Comparison of ENCODE assay signal across 21 cellular contexts in the genomic region with DNA sequence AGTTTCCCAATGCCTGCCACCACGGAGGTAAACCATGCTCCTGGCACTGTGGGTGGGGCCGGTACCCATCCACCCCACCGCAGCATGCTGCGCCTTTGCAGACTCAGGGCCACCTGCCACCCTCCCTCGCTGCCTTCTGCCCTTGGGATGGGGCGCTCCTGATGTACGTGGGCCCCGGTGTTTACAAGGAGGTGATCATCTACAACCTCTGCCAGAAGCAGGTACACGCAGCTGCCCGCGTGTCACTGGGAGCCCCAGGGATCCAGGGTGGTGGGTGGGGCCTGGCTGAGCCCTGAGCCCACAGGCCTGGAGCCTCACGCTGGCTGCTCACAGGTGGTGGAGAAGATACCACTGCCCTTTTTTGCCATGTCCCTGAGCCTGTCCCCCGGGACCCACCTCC.
"Had no signal": no experiment of that assay in that cellular context is flagged by ENCODE, and none has a peak within 500 bp of the region (broad histone marks: within the 10 kb centered on the region; RNA-seq: fewer than 3 reads in every experiment).

No MANE protein-coding gene starts in this region.

- H3K9me3 ChIP-seq: left ventricle myocardium inferior, lower lobe of right lung, neutrophil, right atrium auricular region, testis, transverse colon had no signal

- H3K4me3 ChIP-seq: hepatocyte, left ventricle myocardium inferior, lower lobe of right lung, right atrium auricular region, testis, transverse colon had no signal

- ATAC-seq: foreskin keratinocyte; left cardiac atrium; lower lobe of right lung; stimulated activated naive CD8-positive, alpha-beta T cell treated with anti-CD3 and anti-CD28 coated beads, Interleukin-15, Interleukin-2, amounts not matched to agents 100 U/mL and 50 U/mL, for 24 hours had no signal

- H3K4me2 ChIP-seq: hepatocyte had no signal

- H3K27ac ChIP-seq: foreskin keratinocyte, hepatocyte, neutrophil had no signal

- H2AFZ ChIP-seq: hepatocyte had no signal

- DNase-seq: effector CD4-positive, alpha-beta T cell; endodermal cell; erythroblast; foreskin keratinocyte; head of caudate nucleus; kidney; left cardiac atrium; left ventricle myocardium inferior; lower lobe of right lung; midbrain; naive B cell; nephron progenitor cell; small intestine; stimulated activated CD4-positive, alpha-beta T cell treated with anti-CD3 and anti-CD28 coated beads, Interleukin-12 subunit alpha, Interleukin-12 subunit beta, amount 100 ng/mL, for 4 hours; stimulated activated CD4-positive, alpha-beta T cell treated with anti-CD3 and anti-CD28 coated beads, Interleukin-2, amount 100 ng/mL, for 48 hours; stimulated activated naive CD8-positive, alpha-beta T cell treated with anti-CD3 and anti-CD28 coated beads, Interleukin-15, Interleukin-2, amounts not matched to agents 100 U/mL and 50 U/mL, for 24 hours; testis; transverse colon had no signal

- H3K27me3 ChIP-seq: foreskin keratinocyte, hepatocyte, neutrophil, right atrium auricular region, testis, transverse colon had no signal
